In the genomic region with DNA sequence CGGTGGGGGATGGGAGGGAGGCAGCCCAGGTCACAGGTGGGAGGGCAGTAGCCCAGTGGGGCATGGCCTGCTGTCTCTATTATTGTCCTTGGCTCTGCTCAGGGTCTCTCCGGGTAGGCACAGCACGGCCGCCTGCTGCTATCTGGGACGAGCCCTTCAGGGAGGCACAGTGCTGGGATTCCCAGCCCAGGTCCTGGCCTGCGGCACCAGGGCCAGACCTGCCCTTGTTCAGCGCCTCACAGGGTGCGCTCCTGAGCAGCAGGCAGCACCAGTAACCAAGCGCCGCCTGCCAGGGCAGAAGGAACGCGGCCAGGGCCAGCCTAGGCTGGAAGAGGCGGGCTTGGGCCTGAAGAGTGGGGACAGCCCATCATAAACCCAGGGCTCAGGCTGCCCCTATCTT, we compare ENCODE assay signal across 26 cellular contexts.
"Had no signal": no experiment of that assay in that cellular context is flagged by ENCODE, and none has a peak within 500 bp of the region (broad histone marks: within the 10 kb centered on the region; RNA-seq: fewer than 3 reads in every experiment).

No MANE protein-coding gene starts in this region.

- H3K4me3 ChIP-seq: body of pancreas, cardiac muscle cell, gastrocnemius medialis, lower lobe of right lung, sigmoid colon, smooth muscle cell, testis, vagina had no signal

- H3K27me3 ChIP-seq: body of pancreas, cardiac muscle cell, sigmoid colon, testis, vagina had no signal

- ATAC-seq: activated CD8-positive, alpha-beta memory T cell treated with anti-CD3 and anti-CD28 coated beads, Interleukin-2, amount 10 ng/mL, durations not matched to agents 7 days and 5 days; activated naive CD8-positive, alpha-beta T cell treated with anti-CD3 and anti-CD28 coated beads, Interleukin-2, amount 50 U/mL, for 24 hours; body of pancreas; gastrocnemius medialis; left colon; lower lobe of right lung; stimulated activated memory B cell treated with anti-CD40 and anti-IgM and Interleukin-4, amounts not matched to agents 10 μg/mL and 1 μg/mL and 100 μg/mL, for 72 hours had no signal

- H3K4me1 ChIP-seq: body of pancreas, gastrocnemius medialis, lower lobe of right lung, sigmoid colon, testis, vagina had no signal

- H3K36me3 ChIP-seq: cardiac muscle cell, gastrocnemius medialis, lower lobe of right lung, sigmoid colon, vagina had no signal

- H3K27ac ChIP-seq: body of pancreas, cardiac muscle cell, gastrocnemius medialis, lower lobe of right lung, sigmoid colon, testis, vagina had no signal

- DNase-seq: activated CD4-positive, alpha-beta memory T cell treated with anti-CD3 and anti-CD28 coated beads, Interleukin-2, amount 10 ng/mL, durations not matched to agents 7 days and 5 days; activated CD4-positive, alpha-beta T cell treated with anti-CD3 and anti-CD28 coated beads for 48 hours; activated CD8-positive, alpha-beta memory T cell treated with anti-CD3 and anti-CD28 coated beads, Interleukin-2, amount 10 ng/mL, durations not matched to agents 7 days and 5 days; activated gamma-delta T cell; activated naive CD4-positive, alpha-beta T cell treated with anti-CD3 and anti-CD28 coated beads, Interleukin-2, amount 50 U/mL, for 16 hours; activated naive CD8-positive, alpha-beta T cell treated with anti-CD3 and anti-CD28 coated beads, Interleukin-2, amount 50 U/mL, for 24 hours; anterior cingulate cortex; body of pancreas; dermis blood vessel endothelial cell; effector CD8-positive, alpha-beta T cell; gastrocnemius medialis; hippocampal formation; islet precursor cell; left colon; lower lobe of right lung; nucleus accumbens; posterior cingulate gyrus; sigmoid colon; stimulated activated CD4-positive, alpha-beta T cell treated with anti-CD3 and anti-CD28 coated beads, Interleukin-15, amount 100 ng/mL, for 24 hours; T1000; testis; trophoblast cell had no signal

- H3K9me3 ChIP-seq: body of pancreas, gastrocnemius medialis, lower lobe of right lung, sigmoid colon, testis, vagina had no signal

- H3K4me2 ChIP-seq: smooth muscle cell had no signal
